In the genomic region with DNA sequence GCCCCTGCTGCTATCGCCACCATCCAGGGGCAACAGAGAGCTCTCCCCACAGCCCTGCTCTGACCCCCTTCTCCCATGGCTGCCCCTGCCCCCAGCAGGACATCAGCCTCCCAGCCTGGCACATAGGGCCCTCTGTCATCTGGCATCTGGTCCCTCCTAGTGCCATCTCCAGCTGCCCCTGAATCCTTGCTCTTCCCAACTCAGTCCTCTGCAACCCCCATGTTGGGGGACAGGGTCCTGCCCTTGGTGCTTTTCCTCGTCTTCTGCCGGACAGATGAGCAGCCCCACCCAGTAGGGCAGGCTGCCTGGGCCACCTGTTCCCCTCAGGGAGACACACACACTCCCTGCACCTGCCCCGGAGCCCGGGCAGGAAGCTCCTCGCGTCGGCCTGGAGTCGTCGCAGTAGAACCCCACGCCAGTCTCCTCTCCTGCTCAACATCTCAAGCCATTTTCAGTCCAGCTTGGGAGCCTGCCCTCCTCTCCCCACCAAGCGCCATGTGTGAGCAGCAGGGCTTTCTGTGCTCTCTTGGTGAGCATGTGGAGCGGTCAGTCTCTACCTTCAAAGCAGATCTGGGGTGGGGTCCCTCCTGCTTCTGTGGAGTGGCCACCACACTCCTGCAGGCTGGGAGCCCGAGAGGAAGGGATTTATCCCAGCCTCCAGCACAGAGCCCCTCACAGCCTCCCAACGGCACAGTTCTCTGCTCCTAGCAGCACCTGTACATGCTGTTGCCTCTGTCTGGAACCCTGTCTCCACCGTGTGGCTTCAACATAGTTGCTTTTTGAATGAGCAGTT, we compare ENCODE assay signal across 29 cellular contexts. TPM values are rescaled to one million over a fixed set of nuclear protein-coding genes. Genes with fewer than 3 reads are reported as not detected.
DNase-seq lines count a peak whose midpoint lies in the region; ATAC-seq, FAIRE-seq and TF ChIP-seq lines count a peak whose summit lies in the region.
"Had no signal": no experiment of that assay in that cellular context is flagged by ENCODE, and none has a peak within 500 bp of the region (broad histone marks: within the 10 kb centered on the region; RNA-seq: fewer than 3 reads in every experiment).

No MANE protein-coding gene starts in this region.

- H3K4me1 ChIP-seq in PC-9 (replicated peaks; ENCODE audit: insufficient read depth) = peaks cover 11% of the 10 kb centered on the region
- H3K4me1 ChIP-seq: Caco-2, colonic mucosa had no signal

- no peak overlapping the region for H3K4me3 Mint-ChIP-seq in stimulated activated memory B cell treated with anti-CD40 and anti-IgM and Interleukin-4, amounts not matched to agents 10 μg/mL and 1 μg/mL and 100 μg/mL, for 72 hours
- H3K4me3 Mint-ChIP-seq: GM23338 had no signal

- no peaks in the 10 kb centered on the region for H3K27me3 Mint-ChIP-seq in stimulated activated memory B cell treated with anti-CD40 and anti-IgM and Interleukin-4, amounts not matched to agents 10 μg/mL and 1 μg/mL and 100 μg/mL, for 72 hours
- H3K27me3 Mint-ChIP-seq: naive B cell had no signal

- no peaks in the 10 kb centered on the region for H3K9me2 ChIP-seq in PC-9 (ENCODE audit: insufficient read depth)

- peak; percentile 21 for FAIRE-seq in GM19239 (lab: Jason Lieb, UNC)
- FAIRE-seq: endometrium, HepG2, kidney had no signal

- CTCF ChIA-PET in PC-9 (lab: Charles Lee) = no interaction called here

- no peaks in the 10 kb centered on the region for H3K36me3 ChIP-seq in PC-9 (ENCODE audit: low read depth)
- H3K36me3 ChIP-seq: colonic mucosa, SJSA1 had no signal

- no peak overlapping the region for H3K4me3 ChIP-seq in PC-9
- H3K4me3 ChIP-seq: colonic mucosa, GM23338, SJSA1 had no signal

- H3K9me3 Mint-ChIP-seq in stimulated activated memory B cell treated with anti-CD40 and anti-IgM and Interleukin-4, amounts not matched to agents 10 μg/mL and 1 μg/mL and 100 μg/mL, for 72 hours = peaks cover 3% of the 10 kb centered on the region

- DNase-seq in NCI-H146 (lab: John Stamatoyannopoulos, UW) (peak; percentile 38), NCI-H146 treated with DMSO at 0.1 percent for 48 hours (lab: John Stamatoyannopoulos, UW; ENCODE audit: unreplicated experiment) (no peak), GM19239 (ENCODE audit: insufficient read length, low spot score) (no peak), islet precursor cell (peak; percentile 52), NCI-H82 treated with DMSO at 0.1 percent for 48 hours (lab: John Stamatoyannopoulos, UW; ENCODE audit: unreplicated experiment) (no peak), PC-9 (no peak), NCI-H1436 treated with DMSO at 0.1 percent for 48 hours (lab: John Stamatoyannopoulos, UW) (no peak)
- DNase-seq: activated CD4-positive, alpha-beta T cell treated with anti-CD3 and anti-CD28 coated beads, Interleukin-2, amount 50 U/mL, for 1 hour; activated T-cell treated with anti-CD3 and anti-CD28 coated beads for 4 hours; Caco-2; colonic mucosa; kidney; mammary epithelial cell; naive B cell; NCI-H1092; NCI-H2081; NCI-H446 treated with DMSO at 0.1 percent for 48 hours; right cardiac atrium; T-helper 1 cell had no signal

- POLR2A ChIA-PET in PC-9 (lab: Charles Lee; ENCODE audit: unreplicated experiment) = no interaction called here

- 0 out of 2 replicates have a peak, but pooled peaks cover 4% of the 10 kb centered on the region for H3K9me3 ChIP-seq in PC-9 (ENCODE audit: insufficient read depth, low read depth)
- H3K9me3 ChIP-seq: colonic mucosa had no signal

- H4K20me1 ChIP-seq in PC-9 (ENCODE audit: insufficient read depth) = no peaks in the 10 kb centered on the region

- ATAC-seq in stimulated activated memory B cell treated with anti-CD40 and anti-IgM and Interleukin-4, amounts not matched to agents 10 μg/mL and 1 μg/mL and 100 μg/mL, for 72 hours = no peak
- ATAC-seq: GM23338, Panc1, right cardiac atrium had no signal

- H2AFZ ChIP-seq in PC-9 = no peak overlapping the region
- H2AFZ ChIP-seq: GM23338 had no signal

- intact Hi-C loops in PC-9 (cut with micrococcal nuclease; ENCODE audit: unreplicated experiment) = no loop called here

- H3K27ac ChIP-seq in PC-9 = no peak overlapping the region
- H3K27ac ChIP-seq: 22Rv1, colonic mucosa had no signal

- no TSS peak for BruUV-seq in PC-9 (replicated peaks; lab: Mats Ljungman, UMichigan)

- H3K4me2 ChIP-seq in PC-9 = no peak overlapping the region
- H3K4me2 ChIP-seq: GM23338 had no signal

- peaks cover 82% of the 10 kb centered on the region for H3K4me1 Mint-ChIP-seq in stimulated activated memory B cell treated with anti-CD40 and anti-IgM and Interleukin-4, amounts not matched to agents 10 μg/mL and 1 μg/mL and 100 μg/mL, for 72 hours

- H3K27ac Mint-ChIP-seq in stimulated activated memory B cell treated with anti-CD40 and anti-IgM and Interleukin-4, amounts not matched to agents 10 μg/mL and 1 μg/mL and 100 μg/mL, for 72 hours = peak overlapping the region; percentile 91
- H3K27ac Mint-ChIP-seq: GM23338 had no signal

- TF ChIP-seq CTCF in PC-9 (conservative IDR thresholded peaks at IDR 0.05) = no peak

- H3K79me2 ChIP-seq in PC-9 (ENCODE audit: low read depth) = no peaks in the 10 kb centered on the region

- no peaks in the 10 kb centered on the region for H3K27me3 ChIP-seq in PC-9 (ENCODE audit: insufficient read depth, low read depth)
- H3K27me3 ChIP-seq: colonic mucosa, SJSA1 had no signal

- H3F3A ChIP-seq in PC-9 (ENCODE audit: insufficient read depth, low read depth) = 0 out of 2 replicates have a peak, but pooled peaks cover 12% of the 10 kb centered on the region

- H3K36me3 Mint-ChIP-seq in stimulated activated memory B cell treated with anti-CD40 and anti-IgM and Interleukin-4, amounts not matched to agents 10 μg/mL and 1 μg/mL and 100 μg/mL, for 72 hours = peaks cover 80% of the 10 kb centered on the region

RNA-seq across cellular contexts. Expression of gene TNFRSF13B, which starts 28.2 kb away (rescaled TPM):
- not detected in 2 replicates for total RNA-seq in PC-9 (2021)
- total RNA-seq: Caco-2, Daoy, glomerular endothelial cell, GM23338, HepG2, mammary epithelial cell, right cardiac atrium, SJSA1, subcutaneous adipose tissue had no signal

Comparison
In these comparisons a context has a peak if more than half of its experiments do, and no peak if none do; other contexts are left out.
1. DNase-seq: peak in NCI-H146 (single experiment) and islet precursor cell (single experiment); none in NCI-H146 treated with DMSO at 0.1 percent for 48 hours (single experiment), GM19239 (single experiment), NCI-H82 treated with DMSO at 0.1 percent for 48 hours (single experiment), PC-9 (0 of 2) and NCI-H1436 treated with DMSO at 0.1 percent for 48 hours (single experiment).